9 cellular contexts compared by ENCODE assay signal in genomic region chr2:75627902-75628504, GRCh38. TPM values are rescaled to one million over a fixed set of nuclear protein-coding genes. Genes with fewer than 3 reads are reported as not detected.
DNase-seq lines count a peak whose midpoint lies in the region; ATAC-seq and TF ChIP-seq lines count a peak whose summit lies in the region.
"Had no signal": no experiment of that assay in that cellular context is flagged by ENCODE, and none has a peak within 500 bp of the region (broad histone marks: within the 10 kb centered on the region; RNA-seq: fewer than 3 reads in every experiment).

No MANE protein-coding gene starts in this region.

- no peak for TF ChIP-seq POLR2A in spleen (IDR thresholded peaks at IDR 0.05)

- TF ChIP-seq CTCF in ascending aorta (IDR thresholded peaks at IDR 0.05) (peak in 2 of 3 experiments; percentile 78 to 83), spleen (IDR thresholded peaks at IDR 0.05 in 8 of 11, conservative IDR thresholded peaks at IDR 0.05 in 3 of 11) (peak; percentile 23 to 88 (median 68))

- intact Hi-C loops in ascending aorta (cut with DNase I) (no loop called here), spleen (cut with DNase I; ENCODE audit: low total_unique reads) (loop anchor here (10.0 kb wide), 1 partner anchor 703 kb away; no protein-coding TSS in a partner anchor)

- H3K9me3 ChIP-seq in T-helper 17 cell (ENCODE audit: control insufficient read depth, low read length, poor library complexity, severe bottlenecking) (no peaks in the 10 kb centered on the region), ascending aorta (no peaks in the 10 kb centered on the region), spleen (no peaks in the 10 kb centered on the region)
- H3K9me3 ChIP-seq: BLaER1 treated with 17β-estradiol and CSF1 and Interleukin-3, amounts not matched to agents 10 nM and 100 nM had no signal

- peaks cover 57% of the 10 kb centered on the region for H3K27me3 Mint-ChIP-seq in T-helper 17 cell

- no peaks in the 10 kb centered on the region for H3K27me3 ChIP-seq in ascending aorta
- H3K27me3 ChIP-seq in spleen (replicated peaks in 1 of 7) = peaks cover 0 to 12% (median 0%) of the 10 kb centered on the region in 7 donors
- H3K27me3 ChIP-seq: BLaER1 treated with 17β-estradiol and CSF1 and Interleukin-3, amounts not matched to agents 10 nM and 100 nM had no signal

- H3K36me3 Mint-ChIP-seq in T-helper 17 cell (ENCODE audit: low read depth) = peaks cover 3% of the 10 kb centered on the region

- no peak overlapping the region for H3K27ac ChIP-seq in ascending aorta
- no peak overlapping the region for H3K27ac ChIP-seq in spleen
- H3K27ac ChIP-seq: BLaER1 treated with 17β-estradiol and CSF1 and Interleukin-3, amounts not matched to agents 10 nM and 100 nM had no signal

- WGBS in spleen, 5 donors = 1 to 4% (median 3%) methylated on average over 4 of the region's 4 CpGs

- ATAC-seq in HG02623 (IDR thresholded peaks at IDR 0.05; ENCODE audit: unreplicated experiment) (peak; percentile 85), T-helper 17 cell (peak; percentile 77)

- no peak overlapping the region for H3K4me3 Mint-ChIP-seq in T-helper 17 cell

- H3K27ac Mint-ChIP-seq in T-helper 17 cell = no peak overlapping the region

- H3K4me1 Mint-ChIP-seq in T-helper 17 cell = peaks cover 2% of the 10 kb centered on the region

- H3K4me1 ChIP-seq in ascending aorta (no peaks in the 10 kb centered on the region), spleen (peaks cover 0 to 9% (median 2%) of the 10 kb centered on the region in 6 donors)

- H3K4me3 ChIP-seq in ascending aorta (no peak overlapping the region), spleen (no peak overlapping the region)
- H3K4me3 ChIP-seq: BLaER1 treated with 17β-estradiol and CSF1 and Interleukin-3, amounts not matched to agents 10 nM and 100 nM had no signal

- DNase-seq in NCI-H1436 (lab: John Stamatoyannopoulos, UW) (peak; percentile 72), NCI-H1436 treated with DMSO at 0.1 percent for 48 hours (lab: John Stamatoyannopoulos, UW) (no peak), NCI-H1417 treated with DMSO at 0.1 percent for 48 hours (lab: John Stamatoyannopoulos, UW) (peak; percentile 17), T-helper 17 cell (peak in 2 of 3 donors; percentile 21 to 31), ascending aorta (ENCODE audit: low spot score in 2 of 2) (peak in 1 of 2 donors; percentile 68), hypothalamus (lab: John Stamatoyannopoulos, UW) (peak in 39 of 51 donors; percentile 3 to 79 (median 45)), spleen (peak; percentile 86)

- no peaks in the 10 kb centered on the region for H3K36me3 ChIP-seq in ascending aorta
- H3K36me3 ChIP-seq in spleen = no peaks in the 10 kb centered on the region
- H3K36me3 ChIP-seq: BLaER1 treated with 17β-estradiol and CSF1 and Interleukin-3, amounts not matched to agents 10 nM and 100 nM had no signal

RNA-seq across cellular contexts. Expression of gene MRPL19, which starts 18.6 kb away (rescaled TPM):
- total RNA-seq in T-helper 17 cell = 10 to 100 TPM; 16.7 to 20.9 TPM
- total RNA-seq in ascending aorta = 166 TPM
- total RNA-seq in spleen = 10 to 100 TPM; 24.5 to 39.6 (median 33.6) TPM
- polyA plus RNA-seq in spleen = 10 to 100 TPM; 11.5 to 20.3 (median 13.7) TPM
